In the genomic region with DNA sequence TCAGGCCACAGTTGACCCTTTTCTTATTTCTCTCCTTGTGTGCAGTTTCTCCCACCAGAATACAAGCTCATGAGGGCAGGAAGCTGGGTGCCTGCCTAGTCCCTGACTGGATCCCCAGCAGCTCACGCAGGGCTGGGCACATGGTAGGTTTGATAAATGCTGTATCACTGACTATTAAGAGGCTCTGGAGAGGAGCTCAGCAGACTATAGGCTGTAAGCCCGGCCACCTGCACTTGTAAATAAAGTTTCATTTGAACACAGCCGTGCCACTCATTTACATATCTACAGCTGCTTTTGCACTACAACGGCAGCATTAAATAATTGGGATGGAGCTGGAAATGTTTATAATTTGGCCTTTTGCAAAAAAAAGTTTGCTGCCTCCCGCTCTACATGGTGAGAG, we compare ENCODE assay signal across 1 cellular context.
TF ChIP-seq lines count a peak whose summit lies in the region.

No MANE protein-coding gene starts in this region.

TF ChIP-seq in GM23338, 12 proteins besides CTCF, POLR2A, EP300 and RAD21 (continued from another document):
- TF ChIP-seq, protein P1, sequence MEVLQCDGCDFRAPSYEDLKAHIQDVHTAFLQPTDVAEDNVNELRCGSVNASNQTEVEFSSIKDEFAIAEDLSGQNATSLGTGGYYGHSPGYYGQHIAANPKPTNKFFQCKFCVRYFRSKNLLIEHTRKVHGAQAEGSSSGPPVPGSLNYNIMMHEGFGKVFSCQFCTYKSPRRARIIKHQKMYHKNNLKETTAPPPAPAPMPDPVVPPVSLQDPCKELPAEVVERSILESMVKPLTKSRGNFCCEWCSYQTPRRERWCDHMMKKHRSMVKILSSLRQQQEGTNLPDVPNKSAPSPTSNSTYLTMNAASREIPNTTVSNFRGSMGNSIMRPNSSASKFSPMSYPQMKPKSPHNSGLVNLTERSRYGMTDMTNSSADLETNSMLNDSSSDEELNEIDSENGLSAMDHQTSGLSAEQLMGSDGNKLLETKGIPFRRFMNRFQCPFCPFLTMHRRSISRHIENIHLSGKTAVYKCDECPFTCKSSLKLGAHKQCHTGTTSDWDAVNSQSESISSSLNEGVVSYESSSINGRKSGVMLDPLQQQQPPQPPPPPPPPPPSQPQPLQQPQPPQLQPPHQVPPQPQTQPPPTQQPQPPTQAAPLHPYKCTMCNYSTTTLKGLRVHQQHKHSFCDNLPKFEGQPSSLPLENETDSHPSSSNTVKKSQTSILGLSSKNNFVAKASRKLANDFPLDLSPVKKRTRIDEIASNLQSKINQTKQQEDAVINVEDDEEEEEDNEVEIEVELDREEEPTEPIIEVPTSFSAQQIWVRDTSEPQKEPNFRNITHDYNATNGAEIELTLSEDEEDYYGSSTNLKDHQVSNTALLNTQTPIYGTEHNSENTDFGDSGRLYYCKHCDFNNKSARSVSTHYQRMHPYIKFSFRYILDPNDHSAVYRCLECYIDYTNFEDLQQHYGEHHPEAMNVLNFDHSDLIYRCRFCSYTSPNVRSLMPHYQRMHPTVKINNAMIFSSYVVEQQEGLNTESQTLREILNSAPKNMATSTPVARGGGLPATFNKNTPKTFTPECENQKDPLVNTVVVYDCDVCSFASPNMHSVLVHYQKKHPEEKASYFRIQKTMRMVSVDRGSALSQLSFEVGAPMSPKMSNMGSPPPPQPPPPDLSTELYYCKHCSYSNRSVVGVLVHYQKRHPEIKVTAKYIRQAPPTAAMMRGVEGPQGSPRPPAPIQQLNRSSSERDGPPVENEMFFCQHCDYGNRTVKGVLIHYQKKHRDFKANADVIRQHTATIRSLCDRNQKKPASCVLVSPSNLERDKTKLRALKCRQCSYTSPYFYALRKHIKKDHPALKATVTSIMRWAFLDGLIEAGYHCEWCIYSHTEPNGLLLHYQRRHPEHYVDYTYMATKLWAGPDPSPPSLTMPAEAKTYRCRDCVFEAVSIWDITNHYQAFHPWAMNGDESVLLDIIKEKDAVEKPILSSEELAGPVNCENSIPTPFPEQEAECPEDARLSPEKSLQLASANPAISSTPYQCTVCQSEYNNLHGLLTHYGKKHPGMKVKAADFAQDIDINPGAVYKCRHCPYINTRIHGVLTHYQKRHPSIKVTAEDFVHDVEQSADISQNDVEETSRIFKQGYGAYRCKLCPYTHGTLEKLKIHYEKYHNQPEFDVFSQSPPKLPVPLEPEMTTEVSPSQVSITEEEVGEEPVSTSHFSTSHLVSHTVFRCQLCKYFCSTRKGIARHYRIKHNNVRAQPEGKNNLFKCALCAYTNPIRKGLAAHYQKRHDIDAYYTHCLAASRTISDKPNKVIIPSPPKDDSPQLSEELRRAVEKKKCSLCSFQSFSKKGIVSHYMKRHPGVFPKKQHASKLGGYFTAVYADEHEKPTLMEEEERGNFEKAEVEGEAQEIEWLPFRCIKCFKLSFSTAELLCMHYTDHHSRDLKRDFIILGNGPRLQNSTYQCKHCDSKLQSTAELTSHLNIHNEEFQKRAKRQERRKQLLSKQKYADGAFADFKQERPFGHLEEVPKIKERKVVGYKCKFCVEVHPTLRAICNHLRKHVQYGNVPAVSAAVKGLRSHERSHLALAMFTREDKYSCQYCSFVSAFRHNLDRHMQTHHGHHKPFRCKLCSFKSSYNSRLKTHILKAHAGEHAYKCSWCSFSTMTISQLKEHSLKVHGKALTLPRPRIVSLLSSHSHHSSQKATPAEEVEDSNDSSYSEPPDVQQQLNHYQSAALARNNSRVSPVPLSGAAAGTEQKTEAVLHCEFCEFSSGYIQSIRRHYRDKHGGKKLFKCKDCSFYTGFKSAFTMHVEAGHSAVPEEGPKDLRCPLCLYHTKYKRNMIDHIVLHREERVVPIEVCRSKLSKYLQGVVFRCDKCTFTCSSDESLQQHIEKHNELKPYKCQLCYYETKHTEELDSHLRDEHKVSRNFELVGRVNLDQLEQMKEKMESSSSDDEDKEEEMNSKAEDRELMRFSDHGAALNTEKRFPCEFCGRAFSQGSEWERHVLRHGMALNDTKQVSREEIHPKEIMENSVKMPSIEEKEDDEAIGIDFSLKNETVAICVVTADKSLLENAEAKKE (CRISPR knock-in tag; IDR thresholded peaks at IDR 0.05), result no peak
- TF ChIP-seq, protein P2, sequence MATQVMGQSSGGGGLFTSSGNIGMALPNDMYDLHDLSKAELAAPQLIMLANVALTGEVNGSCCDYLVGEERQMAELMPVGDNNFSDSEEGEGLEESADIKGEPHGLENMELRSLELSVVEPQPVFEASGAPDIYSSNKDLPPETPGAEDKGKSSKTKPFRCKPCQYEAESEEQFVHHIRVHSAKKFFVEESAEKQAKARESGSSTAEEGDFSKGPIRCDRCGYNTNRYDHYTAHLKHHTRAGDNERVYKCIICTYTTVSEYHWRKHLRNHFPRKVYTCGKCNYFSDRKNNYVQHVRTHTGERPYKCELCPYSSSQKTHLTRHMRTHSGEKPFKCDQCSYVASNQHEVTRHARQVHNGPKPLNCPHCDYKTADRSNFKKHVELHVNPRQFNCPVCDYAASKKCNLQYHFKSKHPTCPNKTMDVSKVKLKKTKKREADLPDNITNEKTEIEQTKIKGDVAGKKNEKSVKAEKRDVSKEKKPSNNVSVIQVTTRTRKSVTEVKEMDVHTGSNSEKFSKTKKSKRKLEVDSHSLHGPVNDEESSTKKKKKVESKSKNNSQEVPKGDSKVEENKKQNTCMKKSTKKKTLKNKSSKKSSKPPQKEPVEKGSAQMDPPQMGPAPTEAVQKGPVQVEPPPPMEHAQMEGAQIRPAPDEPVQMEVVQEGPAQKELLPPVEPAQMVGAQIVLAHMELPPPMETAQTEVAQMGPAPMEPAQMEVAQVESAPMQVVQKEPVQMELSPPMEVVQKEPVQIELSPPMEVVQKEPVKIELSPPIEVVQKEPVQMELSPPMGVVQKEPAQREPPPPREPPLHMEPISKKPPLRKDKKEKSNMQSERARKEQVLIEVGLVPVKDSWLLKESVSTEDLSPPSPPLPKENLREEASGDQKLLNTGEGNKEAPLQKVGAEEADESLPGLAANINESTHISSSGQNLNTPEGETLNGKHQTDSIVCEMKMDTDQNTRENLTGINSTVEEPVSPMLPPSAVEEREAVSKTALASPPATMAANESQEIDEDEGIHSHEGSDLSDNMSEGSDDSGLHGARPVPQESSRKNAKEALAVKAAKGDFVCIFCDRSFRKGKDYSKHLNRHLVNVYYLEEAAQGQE (IDR thresholded peaks at IDR 0.05; ENCODE audit: unreplicated experiment), result no peak
- TF ChIP-seq NANOG (IDR thresholded peaks at IDR 0.05; ENCODE audit: borderline replicate concordance) (no peak), EZH2phosphoT487 (IDR thresholded peaks at IDR 0.05; ENCODE audit: unreplicated experiment) (no peak), EZH2 (IDR thresholded peaks at IDR 0.05; ENCODE audit: low read depth, unreplicated experiment) (no peak), ZNF114 (CRISPR knock-in tag; IDR thresholded peaks at IDR 0.05) (no peak)
TF ChIP-seq in GM23338: peak in this region for 0.
